Comparison of ENCODE assay signal across 1 cellular context in the genomic region with DNA sequence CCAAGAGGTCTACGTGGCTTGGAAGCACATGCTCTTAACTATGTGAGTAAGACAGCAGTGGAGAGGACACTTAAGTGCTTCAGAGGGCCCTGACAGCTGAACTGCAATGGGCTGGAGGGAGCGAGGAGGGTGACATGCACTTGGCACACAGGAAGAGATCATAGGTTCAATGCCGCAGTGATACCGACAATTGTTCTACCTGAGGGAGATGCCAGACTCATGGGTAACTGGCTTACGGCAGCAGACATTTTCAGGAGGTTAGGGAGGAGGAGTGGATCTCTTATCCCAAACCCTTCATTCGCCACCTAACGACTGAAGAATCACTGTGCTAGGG.
TF ChIP-seq lines count a peak whose summit lies in the region.

No MANE protein-coding gene starts in this region.

TF ChIP-seq in SK-N-SH treated with all-trans-retinoic acid at 6 μM for 48 hours, 23 proteins besides CTCF, POLR2A, EP300 and RAD21 (continued from another document):
- TF ChIP-seq, protein P1, sequence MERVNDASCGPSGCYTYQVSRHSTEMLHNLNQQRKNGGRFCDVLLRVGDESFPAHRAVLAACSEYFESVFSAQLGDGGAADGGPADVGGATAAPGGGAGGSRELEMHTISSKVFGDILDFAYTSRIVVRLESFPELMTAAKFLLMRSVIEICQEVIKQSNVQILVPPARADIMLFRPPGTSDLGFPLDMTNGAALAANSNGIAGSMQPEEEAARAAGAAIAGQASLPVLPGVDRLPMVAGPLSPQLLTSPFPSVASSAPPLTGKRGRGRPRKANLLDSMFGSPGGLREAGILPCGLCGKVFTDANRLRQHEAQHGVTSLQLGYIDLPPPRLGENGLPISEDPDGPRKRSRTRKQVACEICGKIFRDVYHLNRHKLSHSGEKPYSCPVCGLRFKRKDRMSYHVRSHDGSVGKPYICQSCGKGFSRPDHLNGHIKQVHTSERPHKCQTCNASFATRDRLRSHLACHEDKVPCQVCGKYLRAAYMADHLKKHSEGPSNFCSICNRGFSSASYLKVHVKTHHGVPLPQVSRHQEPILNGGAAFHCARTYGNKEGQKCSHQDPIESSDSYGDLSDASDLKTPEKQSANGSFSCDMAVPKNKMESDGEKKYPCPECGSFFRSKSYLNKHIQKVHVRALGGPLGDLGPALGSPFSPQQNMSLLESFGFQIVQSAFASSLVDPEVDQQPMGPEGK (CRISPR knock-in tag; IDR thresholded peaks at IDR 0.05; ENCODE audit: borderline replicate concordance), result no peak
- no peak for TF ChIP-seq GLIS3 (CRISPR knock-in tag; IDR thresholded peaks at IDR 0.05)
